In genomic region chr5:54007822-54008777, GRCh38 we compare ENCODE assay signal across 1 cellular context.
TF ChIP-seq lines count a peak whose summit lies in the region.

No MANE protein-coding gene starts in this region.

TF ChIP-seq in HepG2, 621 proteins besides CTCF, POLR2A, EP300 and RAD21 (continued from another document and continues in another):
- TF ChIP-seq, protein P1, sequence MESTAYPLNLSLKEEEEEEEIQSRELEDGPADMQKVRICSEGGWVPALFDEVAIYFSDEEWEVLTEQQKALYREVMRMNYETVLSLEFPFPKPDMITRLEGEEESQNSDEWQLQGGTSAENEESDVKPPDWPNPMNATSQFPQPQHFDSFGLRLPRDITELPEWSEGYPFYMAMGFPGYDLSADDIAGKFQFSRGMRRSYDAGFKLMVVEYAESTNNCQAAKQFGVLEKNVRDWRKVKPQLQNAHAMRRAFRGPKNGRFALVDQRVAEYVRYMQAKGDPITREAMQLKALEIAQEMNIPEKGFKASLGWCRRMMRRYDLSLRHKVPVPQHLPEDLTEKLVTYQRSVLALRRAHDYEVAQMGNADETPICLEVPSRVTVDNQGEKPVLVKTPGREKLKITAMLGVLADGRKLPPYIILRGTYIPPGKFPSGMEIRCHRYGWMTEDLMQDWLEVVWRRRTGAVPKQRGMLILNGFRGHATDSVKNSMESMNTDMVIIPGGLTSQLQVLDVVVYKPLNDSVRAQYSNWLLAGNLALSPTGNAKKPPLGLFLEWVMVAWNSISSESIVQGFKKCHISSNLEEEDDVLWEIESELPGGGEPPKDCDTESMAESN (CRISPR knock-in tag; conservative IDR thresholded peaks at IDR 0.05), result no peak
- TF ChIP-seq NR2C2 (CRISPR knock-in tag; IDR thresholded peaks at IDR 0.05; ENCODE audit: borderline replicate concordance), result no peak
- no peak for TF ChIP-seq TMF1 (CRISPR knock-in tag; IDR thresholded peaks at IDR 0.05; ENCODE audit: low read depth)
- TF ChIP-seq JARID2 (CRISPR knock-in tag; IDR thresholded peaks at IDR 0.05; ENCODE audit: insufficient replicate concordance), result no peak
- TF ChIP-seq HOXA3 (CRISPR knock-in tag; IDR thresholded peaks at IDR 0.05), result no peak
- no peak; the same call in 1 of the 2 replicates for TF ChIP-seq ZNF543 (CRISPR knock-in tag; IDR thresholded peaks at IDR 0.05)
- no peak for TF ChIP-seq AGO1 (IDR thresholded peaks at IDR 0.05; ENCODE audit: low read depth, low read length, poor library complexity, severe bottlenecking)
- TF ChIP-seq DMAP1 (CRISPR knock-in tag; IDR thresholded peaks at IDR 0.05), result no peak
- no peak for TF ChIP-seq ZNF740 (CRISPR knock-in tag; IDR thresholded peaks at IDR 0.05)
- TF ChIP-seq DRAP1 (CRISPR knock-in tag; IDR thresholded peaks at IDR 0.05), result no peak
- no peak for TF ChIP-seq ZBTB21 (CRISPR knock-in tag; IDR thresholded peaks at IDR 0.05)
- no peak for TF ChIP-seq HINFP (CRISPR knock-in tag; IDR thresholded peaks at IDR 0.05; ENCODE audit: low read depth)
- TF ChIP-seq, protein P2, sequence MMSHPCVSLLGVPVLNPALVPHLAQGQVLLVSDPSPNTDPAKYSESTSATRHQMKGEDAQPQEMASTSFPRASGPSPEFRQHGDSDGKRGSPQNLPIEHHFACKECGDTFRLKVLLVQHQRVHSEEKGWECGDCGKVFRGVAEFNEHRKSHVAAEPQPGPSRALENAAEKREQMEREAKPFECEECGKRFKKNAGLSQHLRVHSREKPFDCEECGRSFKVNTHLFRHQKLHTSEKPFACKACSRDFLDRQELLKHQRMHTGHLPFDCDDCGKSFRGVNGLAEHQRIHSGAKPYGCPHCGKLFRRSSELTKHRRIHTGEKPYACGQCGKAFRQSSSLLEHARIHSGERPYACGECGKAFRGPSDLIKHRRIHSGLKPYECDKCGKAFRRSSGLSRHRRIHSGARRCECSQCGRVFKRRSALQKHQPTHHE (CRISPR knock-in tag; IDR thresholded peaks at IDR 0.05; ENCODE audit: borderline replicate concordance), result no peak
- TF ChIP-seq ZNF260 (CRISPR knock-in tag; IDR thresholded peaks at IDR 0.05; ENCODE audit: borderline replicate concordance, low read depth), result no peak
- TF ChIP-seq, protein P3, sequence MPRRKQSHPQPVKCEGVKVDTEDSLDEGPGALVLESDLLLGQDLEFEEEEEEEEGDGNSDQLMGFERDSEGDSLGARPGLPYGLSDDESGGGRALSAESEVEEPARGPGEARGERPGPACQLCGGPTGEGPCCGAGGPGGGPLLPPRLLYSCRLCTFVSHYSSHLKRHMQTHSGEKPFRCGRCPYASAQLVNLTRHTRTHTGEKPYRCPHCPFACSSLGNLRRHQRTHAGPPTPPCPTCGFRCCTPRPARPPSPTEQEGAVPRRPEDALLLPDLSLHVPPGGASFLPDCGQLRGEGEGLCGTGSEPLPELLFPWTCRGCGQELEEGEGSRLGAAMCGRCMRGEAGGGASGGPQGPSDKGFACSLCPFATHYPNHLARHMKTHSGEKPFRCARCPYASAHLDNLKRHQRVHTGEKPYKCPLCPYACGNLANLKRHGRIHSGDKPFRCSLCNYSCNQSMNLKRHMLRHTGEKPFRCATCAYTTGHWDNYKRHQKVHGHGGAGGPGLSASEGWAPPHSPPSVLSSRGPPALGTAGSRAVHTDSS (CRISPR knock-in tag; conservative IDR thresholded peaks at IDR 0.05), result no peak
- TF ChIP-seq, protein P4, sequence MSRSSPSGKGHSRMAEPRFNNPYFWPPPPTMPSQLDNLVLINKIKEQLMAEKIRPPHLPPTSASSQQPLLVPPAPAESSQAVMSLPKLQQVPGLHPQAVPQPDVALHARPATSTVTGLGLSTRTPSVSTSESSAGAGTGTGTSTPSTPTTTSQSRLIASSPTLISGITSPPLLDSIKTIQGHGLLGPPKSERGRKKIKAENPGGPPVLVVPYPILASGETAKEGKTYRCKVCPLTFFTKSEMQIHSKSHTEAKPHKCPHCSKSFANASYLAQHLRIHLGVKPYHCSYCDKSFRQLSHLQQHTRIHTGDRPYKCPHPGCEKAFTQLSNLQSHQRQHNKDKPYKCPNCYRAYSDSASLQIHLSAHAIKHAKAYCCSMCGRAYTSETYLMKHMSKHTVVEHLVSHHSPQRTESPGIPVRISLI (CRISPR knock-in tag; IDR thresholded peaks at IDR 0.05; ENCODE audit: borderline replicate concordance), result no peak
- no peak for TF ChIP-seq FOXP1 (IDR thresholded peaks at IDR 0.05)
- peak; percentile 84 for TF ChIP-seq FOXP1 (CRISPR knock-in tag; IDR thresholded peaks at IDR 0.05)
- no peak for TF ChIP-seq ZNF263 (CRISPR knock-in tag; IDR thresholded peaks at IDR 0.05)
- no peak for TF ChIP-seq ZHX2 (IDR thresholded peaks at IDR 0.05; ENCODE audit: low read depth)
- no peak for TF ChIP-seq ZHX2 (CRISPR knock-in tag; IDR thresholded peaks at IDR 0.05; ENCODE audit: borderline replicate concordance)
- no peak for TF ChIP-seq NFIB (CRISPR knock-in tag; IDR thresholded peaks at IDR 0.05; ENCODE audit: borderline replicate concordance)
- TF ChIP-seq ZNF790 (CRISPR knock-in tag; IDR thresholded peaks at IDR 0.05; ENCODE audit: borderline replicate concordance), result no peak
- 0 out of 2 replicates have a peak, but pooled peaks have one; percentile 50 for TF ChIP-seq ZNF775 (CRISPR knock-in tag; IDR thresholded peaks at IDR 0.05; ENCODE audit: borderline replicate concordance)
- no peak for TF ChIP-seq BRCA1 (CRISPR knock-in tag; IDR thresholded peaks at IDR 0.05)
- TF ChIP-seq ZNF136 (CRISPR knock-in tag; IDR thresholded peaks at IDR 0.05; ENCODE audit: low read depth), result no peak
- TF ChIP-seq SMAD3 (CRISPR knock-in tag; IDR thresholded peaks at IDR 0.05), result no peak
- no peak for TF ChIP-seq ZNF557 (CRISPR knock-in tag; IDR thresholded peaks at IDR 0.05)
- peak; percentile 44; the same call in 1 of the 2 replicates for TF ChIP-seq ZNF331 (CRISPR knock-in tag; IDR thresholded peaks at IDR 0.05)
- peak; percentile 84 for TF ChIP-seq SOX5 (CRISPR knock-in tag; IDR thresholded peaks at IDR 0.05; ENCODE audit: borderline replicate concordance)
- TF ChIP-seq ATAD3A (CRISPR knock-in tag; IDR thresholded peaks at IDR 0.05), result no peak
- TF ChIP-seq MIER2 (CRISPR knock-in tag; IDR thresholded peaks at IDR 0.05), result no peak
- no peak for TF ChIP-seq KLF9 (CRISPR knock-in tag; IDR thresholded peaks at IDR 0.05; ENCODE audit: low read depth)
- TF ChIP-seq SIN3B (IDR thresholded peaks at IDR 0.05; ENCODE audit: low read length), result no peak
- TF ChIP-seq GATAD2A (CRISPR knock-in tag; IDR thresholded peaks at IDR 0.05), result peak; percentile 80
- TF ChIP-seq SP5 (CRISPR knock-in tag; IDR thresholded peaks at IDR 0.05; ENCODE audit: borderline replicate concordance, low read depth), result no peak
- no peak for TF ChIP-seq PRDM15 (CRISPR knock-in tag; IDR thresholded peaks at IDR 0.05)
- no peak for TF ChIP-seq PHF5A (CRISPR knock-in tag; IDR thresholded peaks at IDR 0.05; ENCODE audit: low read depth, unreplicated experiment)
- 0 out of 4 replicates have a peak, but pooled peaks of 1 of the 2 experiments have one; percentile 34 for TF ChIP-seq KLF16 (CRISPR knock-in tag; IDR thresholded peaks at IDR 0.05)
- peak; percentile 68; the same call in 1 of the 2 replicates for TF ChIP-seq NCOR1 (IDR thresholded peaks at IDR 0.05; ENCODE audit: borderline replicate concordance, low read length)
- peak; percentile 68; the same call in 1 of the 2 replicates for TF ChIP-seq ZNF12 (CRISPR knock-in tag; IDR thresholded peaks at IDR 0.05)
- TF ChIP-seq SRY (CRISPR knock-in tag; IDR thresholded peaks at IDR 0.05), result no peak
- TF ChIP-seq ZMYM4 (CRISPR knock-in tag; IDR thresholded peaks at IDR 0.05), result peak; percentile 71
- TF ChIP-seq AHR (CRISPR knock-in tag; IDR thresholded peaks at IDR 0.05), result no peak
- TF ChIP-seq RARA (CRISPR knock-in tag; IDR thresholded peaks at IDR 0.05), result peak; percentile 67
- no peak for TF ChIP-seq YEATS2 (CRISPR knock-in tag; IDR thresholded peaks at IDR 0.05; ENCODE audit: borderline replicate concordance)
- TF ChIP-seq ZNF878 (CRISPR knock-in tag; IDR thresholded peaks at IDR 0.05), result no peak
- TF ChIP-seq CC2D1A (CRISPR knock-in tag; IDR thresholded peaks at IDR 0.05), result no peak
- TF ChIP-seq TFE3 (CRISPR knock-in tag; IDR thresholded peaks at IDR 0.05), result peak; percentile 37; the same call in 1 of the 2 replicates
- no peak for TF ChIP-seq ZFP36L1 (CRISPR knock-in tag; IDR thresholded peaks at IDR 0.05)
